Comparison of ENCODE assay signal across 12 cellular contexts in genomic region chr17:60419875-60420274, GRCh38. TPM values are rescaled to one million over a fixed set of nuclear protein-coding genes. Genes with fewer than 3 reads are reported as not detected.
"Had no signal": no experiment of that assay in that cellular context is flagged by ENCODE, and none has a peak within 500 bp of the region (broad histone marks: within the 10 kb centered on the region; RNA-seq: fewer than 3 reads in every experiment).

No MANE protein-coding gene starts in this region.

RNA-seq across cellular contexts. Expression of gene CHCT1, which starts 2.4 kb away (rescaled TPM):
- total RNA-seq: activated naive CD8-positive, alpha-beta T cell treated with anti-CD3 and anti-CD28 coated beads, Interleukin-2, amount 10 ng/mL, durations not matched to agents 7 days and 5 days; activated T-helper 1 cell treated with anti-CD3 and anti-CD28 coated beads, Interleukin-12 subunit alpha, Interleukin-12 subunit beta, Interleukin-2, Interleukin-4 antibody, amounts not matched to agents 30 ng/mL and 10 ng/mL and 1 ng/mL, durations not matched to agents 14 hours and 24 hours and 36 hours; activated T-helper 17 cell treated with anti-CD3 and anti-CD28 coated beads, Interleukin-2, amount 50 U/mL, for 72 hours; aorta; ascending aorta; astrocyte; body of pancreas; bronchial epithelial cell; cardiac muscle cell; cardiac septum; cerebellum; chondrocyte had no signal
